ENCODE assay signal across 8 cellular contexts in the genomic region with DNA sequence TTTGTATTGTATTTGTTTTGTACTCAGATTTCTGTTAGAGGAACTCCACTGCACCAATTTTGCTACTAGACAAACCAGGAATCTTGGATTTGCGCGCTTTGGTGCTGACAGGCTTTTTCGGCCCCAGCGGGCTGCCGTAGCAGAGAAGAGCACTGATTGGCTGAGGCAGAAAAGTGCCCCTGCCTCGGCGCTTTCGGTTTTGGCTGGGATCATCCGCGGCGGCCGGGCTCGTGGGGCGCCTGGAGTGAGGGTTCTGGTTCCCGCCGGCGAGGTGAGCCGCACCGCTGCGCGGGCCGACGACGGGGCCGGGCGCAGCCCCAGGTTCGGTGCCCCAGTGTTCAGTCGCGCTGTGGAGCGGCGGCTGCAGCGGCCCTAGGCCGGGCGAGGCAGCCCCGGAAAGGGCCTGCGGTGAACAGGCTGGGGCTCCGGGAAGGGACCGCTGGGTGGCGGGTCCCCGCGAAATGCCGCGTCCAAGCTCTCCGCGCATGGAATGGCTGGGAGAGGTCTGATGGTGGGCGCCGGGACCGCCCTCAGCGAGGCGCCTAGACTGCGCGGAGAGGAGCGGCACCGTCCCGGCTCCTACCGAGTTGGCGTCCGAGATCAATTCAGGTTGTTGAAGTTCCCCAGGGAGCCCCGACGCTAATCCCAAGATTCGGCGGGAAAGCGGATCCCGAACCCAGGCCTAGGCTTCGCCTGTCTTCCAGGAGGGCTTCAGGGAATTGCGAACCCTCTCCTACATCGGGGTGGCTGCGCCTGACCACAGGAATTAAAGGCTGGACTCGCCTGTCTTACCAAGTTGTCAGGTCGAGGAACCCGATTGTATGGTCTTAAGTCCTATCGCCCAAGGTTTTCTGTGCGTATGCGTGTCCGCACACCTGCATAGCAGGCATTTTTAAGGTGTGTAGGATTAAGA. TPM values are rescaled to one million over a fixed set of nuclear protein-coding genes. Genes with fewer than 3 reads are reported as not detected.
A peak's percentile ranks its signal among the peaks of the same experiment; 100 is the strongest.
DNase-seq lines count a peak whose midpoint lies in the region; ATAC-seq and TF ChIP-seq lines count a peak whose summit lies in the region.

A gene (plus strand): TSS at position 178 of the 913 bp plus-strand sequence. CDS start 7,204 bp downstream, outside the sequence.

- H3K27ac ChIP-seq in CD8-positive, alpha-beta memory T cell (ENCODE audit: low read depth, low read length), result peak within 1 kb of the TSS; percentile 83

- DNase-seq in CD8-positive, alpha-beta memory T cell, result peak; percentile 75 to 90 (median 83)
- DNase-seq in NOMO-1 treated with dmso at 0.1 percent for 144 hours (lab: John Stamatoyannopoulos, UW; ENCODE audit: unreplicated experiment), result peak; percentile 61
- peak; percentile 40 for DNase-seq in activated CD8-positive, alpha-beta memory T cell treated with anti-CD3 and anti-CD28 coated beads, Interleukin-2, amount 50 U/mL, for 1 hour (ENCODE audit: extremely low read depth)
- peak; percentile 49 to 79 for DNase-seq in mesothelial cell of epicardium (ENCODE audit: low spot score in 2 of 2, unreplicated experiment in 2 of 2)
- DNase-seq in stimulated activated CD8-positive, alpha-beta memory T cell treated with anti-CD3 and anti-CD28 coated beads, Interleukin-15, amount 100 ng/mL, for 48 hours (ENCODE audit: low read depth in 2 of 2), result peak; percentile 73 to 74

- H3K4me1 Mint-ChIP-seq in CD8-positive, alpha-beta memory T cell, result peaks cover 45 to 65% (median 57%) of the 10 kb centered on the region in 3 donors
- peaks cover 34% of the 10 kb centered on the region for H3K4me1 Mint-ChIP-seq in mesothelial cell of epicardium

- peak within 1 kb of the TSS; percentile 88 to 95 (median 91) for H3K4me3 Mint-ChIP-seq in CD8-positive, alpha-beta memory T cell
- H3K4me3 Mint-ChIP-seq in mesothelial cell of epicardium, result peak within 1 kb of the TSS; percentile 77

- in situ Hi-C loops in endometrial microvascular endothelial cells (cut with HindIII; ENCODE audit: inconsistent ontology term, low pct_unique_long_range_greater_than_20kb, low sequenced_read_pairs), result no loop called here

- peaks cover 0 to 21% (median 0%) of the 10 kb centered on the region in 3 donors for H3K36me3 Mint-ChIP-seq in CD8-positive, alpha-beta memory T cell
- no peaks in the 10 kb centered on the region for H3K36me3 Mint-ChIP-seq in mesothelial cell of epicardium

- POLR2A ChIA-PET in CD8-positive, alpha-beta memory T cell (lab: Charles Lee), result no interaction called here

- no peaks in the 10 kb centered on the region for H3K27me3 ChIP-seq in CD8-positive, alpha-beta memory T cell (ENCODE audit: insufficient read depth, low read length, poor library complexity, severe bottlenecking)

- peaks cover 0 to 2% of the 10 kb centered on the region in 2 donors for H3K27me3 Mint-ChIP-seq in CD8-positive, alpha-beta memory T cell
- no peaks in the 10 kb centered on the region for H3K27me3 Mint-ChIP-seq in mesothelial cell of epicardium (ENCODE audit: low read depth)

- CTCF ChIA-PET in CD8-positive, alpha-beta memory T cell (lab: Charles Lee), result no interaction called here

- peak within 1 kb of the TSS; percentile 79 for H3K4me3 ChIP-seq in CD8-positive, alpha-beta memory T cell (ENCODE audit: low read length)

- no peaks in the 10 kb centered on the region for H3K9me3 Mint-ChIP-seq in CD8-positive, alpha-beta memory T cell
- no peaks in the 10 kb centered on the region for H3K9me3 Mint-ChIP-seq in mesothelial cell of epicardium

- peak; percentile 94 for ATAC-seq in GM19397 (IDR thresholded peaks at IDR 0.05; ENCODE audit: unreplicated experiment)
- ATAC-seq in HG03571 (IDR thresholded peaks at IDR 0.05; ENCODE audit: unreplicated experiment), result peak; percentile 91

- H3K27ac Mint-ChIP-seq in CD8-positive, alpha-beta memory T cell, result peak within 1 kb of the TSS; percentile 90 to 99 (median 97)
- H3K27ac Mint-ChIP-seq in mesothelial cell of epicardium, result peak within 1 kb of the TSS; percentile 91

- peaks cover 41% of the 10 kb centered on the region for H3K4me1 ChIP-seq in CD8-positive, alpha-beta memory T cell (ENCODE audit: insufficient read depth, low read length)

- TF ChIP-seq CTCF in mesothelial cell of epicardium (IDR thresholded peaks at IDR 0.05; ENCODE audit: unreplicated experiment), result no peak

- H3K9me3 ChIP-seq in CD8-positive, alpha-beta memory T cell (ENCODE audit: low read length), result no peaks in the 10 kb centered on the region

- no peaks in the 10 kb centered on the region for H3K36me3 ChIP-seq in CD8-positive, alpha-beta memory T cell (ENCODE audit: insufficient read depth, low read length)

RNA-seq across cellular contexts. Expression of the gene that starts here (rescaled TPM):
- 10 to 100 TPM; 96.4 to 99.6 TPM for total RNA-seq in CD8-positive, alpha-beta memory T cell
- polyA plus RNA-seq in CD8-positive, alpha-beta memory T cell, result 67.5 TPM
- 49.3 TPM for total RNA-seq in endometrial microvascular endothelial cells (ENCODE audit: inconsistent ontology term)
- total RNA-seq in mesothelial cell of epicardium, result 37.0 to 42.0 TPM (median 41.6 TPM) in 3 replicates

Comparison
In these comparisons a context has a peak if more than half of its experiments do, and no peak if none do; other contexts are left out.
1. Peak in every context shown above with its lines: DNase-seq, ATAC-seq, H3K4me3 ChIP-seq and H3K27ac ChIP-seq.